8 cellular contexts compared by ENCODE assay signal in the genomic region with DNA sequence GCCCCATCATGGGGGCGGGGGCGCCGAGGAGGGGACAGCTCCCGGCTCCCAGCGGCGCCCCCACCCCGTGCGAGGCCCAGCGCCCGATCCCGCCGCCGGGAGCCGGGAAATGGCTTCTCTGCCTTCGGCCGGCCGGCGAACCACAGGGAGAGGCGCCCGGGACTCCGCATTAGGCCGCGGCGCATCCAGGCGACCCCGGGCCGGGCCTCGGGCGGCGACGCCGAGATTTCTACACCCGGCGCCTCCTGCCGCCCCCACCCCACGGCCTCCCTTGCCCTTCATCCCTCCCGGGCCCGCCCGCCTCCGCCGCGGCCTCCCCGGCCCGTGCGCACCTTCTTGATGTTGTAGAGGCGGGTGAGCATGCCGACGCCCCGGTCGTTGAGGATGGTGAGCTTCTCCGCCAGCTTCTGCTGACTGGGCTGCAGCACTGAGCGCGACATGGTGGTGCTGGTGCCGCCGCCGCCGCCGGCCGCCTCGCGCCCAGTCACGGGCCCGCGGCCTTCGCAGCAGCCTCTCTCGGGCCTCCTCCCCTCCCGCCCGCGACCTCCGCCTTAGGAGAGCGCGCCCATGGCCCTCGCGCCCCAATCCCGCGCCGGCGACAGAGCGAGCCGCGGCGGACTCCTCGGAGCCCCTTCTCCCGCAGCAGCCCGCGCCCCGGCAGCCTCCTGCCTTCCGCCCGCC.
DNase-seq lines count a peak whose midpoint lies in the region; ATAC-seq and TF ChIP-seq lines count a peak whose summit lies in the region.

No MANE protein-coding gene starts in this region.

- peaks cover 4% of the 10 kb centered on the region for H3K36me3 Mint-ChIP-seq in memory B cell

- H4K20me1 ChIP-seq in DOHH2 (ENCODE audit: control insufficient read depth, insufficient read depth, low read depth, low read length), result peaks cover 3% of the 10 kb centered on the region; the same call in 1 of the 2 replicates

- DNase-seq in effector CD4-positive, alpha-beta T cell, result peak; percentile 19
- peak in 1 of 2 donors; percentile 46 for DNase-seq in memory B cell (ENCODE audit: low spot score in 2 of 2)
- DNase-seq in stimulated activated CD8-positive, alpha-beta memory T cell treated with anti-CD3 and anti-CD28 coated beads, Interleukin-4, amount 100 ng/mL, for 1 hour (ENCODE audit: low read depth in 2 of 2, low spot score in 1 of 2), result peak; percentile 5
- DNase-seq in amniotic stem cell (lab: John Stamatoyannopoulos, UW), result no peak

- ATAC-seq in GM19463 (IDR thresholded peaks at IDR 0.05; ENCODE audit: unreplicated experiment) (peak; percentile 39), HG03520 (IDR thresholded peaks at IDR 0.05; ENCODE audit: unreplicated experiment) (peak; percentile 32), memory B cell (ENCODE audit: low read depth) (peak; percentile 50)
- ATAC-seq in activated CD4-positive, CD25-positive, alpha-beta regulatory T cell treated with anti-CD3 and anti-CD28 coated beads, Interleukin-2, amount 50 U/mL, for 24 hours, result peak; percentile 58 to 64

- peaks cover 26% of the 10 kb centered on the region for H3K27me3 Mint-ChIP-seq in memory B cell

- peaks cover 35% of the 10 kb centered on the region for H3K4me1 ChIP-seq in DOHH2 (ENCODE audit: control insufficient read depth, low read length)

- peaks cover 61% of the 10 kb centered on the region for H3K27me3 ChIP-seq in DOHH2 (ENCODE audit: control insufficient read depth, low read length)

- H3K4me1 Mint-ChIP-seq in memory B cell, result peaks cover 13% of the 10 kb centered on the region

- H3K9me3 Mint-ChIP-seq in memory B cell, result peaks cover 2% of the 10 kb centered on the region

- no peak overlapping the region for H3K27ac ChIP-seq in DOHH2 (ENCODE audit: low read depth, low read length)

- H3K36me3 ChIP-seq in DOHH2 (ENCODE audit: control insufficient read depth, low read length), result no peaks in the 10 kb centered on the region

- peak overlapping the region; percentile 72 for H3K4me3 ChIP-seq in DOHH2 (ENCODE audit: low read length)

- no peaks in the 10 kb centered on the region for H3K79me2 ChIP-seq in DOHH2 (ENCODE audit: control insufficient read depth, low read length)

- no peak overlapping the region for H3K27ac Mint-ChIP-seq in memory B cell

- H3K9me2 ChIP-seq in DOHH2 (replicated peaks; ENCODE audit: control insufficient read depth, low read length), result no peaks in the 10 kb centered on the region

- H3K9me3 ChIP-seq in DOHH2 (ENCODE audit: control insufficient read depth, insufficient read depth, low read length), result no peaks in the 10 kb centered on the region

- H3F3A ChIP-seq in DOHH2 (ENCODE audit: control insufficient read depth, insufficient read depth), result peaks cover 18% of the 10 kb centered on the region

- peak overlapping the region; percentile 82 for H3K4me2 ChIP-seq in DOHH2 (ENCODE audit: low read length)

- H3K4me3 Mint-ChIP-seq in memory B cell, result peak overlapping the region; percentile 24

- TF ChIP-seq CTCF in DOHH2 (IDR thresholded peaks at IDR 0.05; ENCODE audit: low read depth, low read length, poor library complexity, severe bottlenecking), result no peak
